1 cellular context compared by ENCODE assay signal in the genomic region with DNA sequence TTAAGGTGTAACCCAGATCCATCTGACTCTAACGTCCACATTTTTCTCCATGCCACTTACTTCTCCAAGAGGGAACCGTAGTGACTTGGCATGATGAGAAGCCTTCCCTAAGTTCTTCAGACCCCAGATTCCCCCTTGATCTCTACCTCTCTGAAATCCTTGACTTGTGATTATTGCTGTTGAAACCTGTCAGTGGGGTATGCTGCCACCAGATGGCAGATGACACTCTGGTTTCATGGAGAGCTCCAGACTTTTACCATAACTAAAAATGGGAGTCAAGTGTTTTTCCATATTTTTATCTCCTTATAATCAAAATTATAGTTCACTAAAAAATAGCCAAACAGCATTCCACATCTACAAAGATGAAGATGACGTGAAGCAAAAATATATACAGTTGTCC.
TF ChIP-seq lines count a peak whose summit lies in the region.

No MANE protein-coding gene starts in this region.

TF ChIP-seq in HCT116, 20 proteins besides CTCF, POLR2A, EP300 and RAD21 (continued from another document):
- TF ChIP-seq, protein P1, sequence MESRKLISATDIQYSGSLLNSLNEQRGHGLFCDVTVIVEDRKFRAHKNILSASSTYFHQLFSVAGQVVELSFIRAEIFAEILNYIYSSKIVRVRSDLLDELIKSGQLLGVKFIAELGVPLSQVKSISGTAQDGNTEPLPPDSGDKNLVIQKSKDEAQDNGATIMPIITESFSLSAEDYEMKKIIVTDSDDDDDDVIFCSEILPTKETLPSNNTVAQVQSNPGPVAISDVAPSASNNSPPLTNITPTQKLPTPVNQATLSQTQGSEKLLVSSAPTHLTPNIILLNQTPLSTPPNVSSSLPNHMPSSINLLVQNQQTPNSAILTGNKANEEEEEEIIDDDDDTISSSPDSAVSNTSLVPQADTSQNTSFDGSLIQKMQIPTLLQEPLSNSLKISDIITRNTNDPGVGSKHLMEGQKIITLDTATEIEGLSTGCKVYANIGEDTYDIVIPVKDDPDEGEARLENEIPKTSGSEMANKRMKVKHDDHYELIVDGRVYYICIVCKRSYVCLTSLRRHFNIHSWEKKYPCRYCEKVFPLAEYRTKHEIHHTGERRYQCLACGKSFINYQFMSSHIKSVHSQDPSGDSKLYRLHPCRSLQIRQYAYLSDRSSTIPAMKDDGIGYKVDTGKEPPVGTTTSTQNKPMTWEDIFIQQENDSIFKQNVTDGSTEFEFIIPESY (IDR thresholded peaks at IDR 0.05; ENCODE audit: extremely low read depth, insufficient replicate concordance, low read length): no peak
- TF ChIP-seq SP1 (IDR thresholded peaks at IDR 0.05; ENCODE audit: low read depth): no peak
- TF ChIP-seq, protein P2, sequence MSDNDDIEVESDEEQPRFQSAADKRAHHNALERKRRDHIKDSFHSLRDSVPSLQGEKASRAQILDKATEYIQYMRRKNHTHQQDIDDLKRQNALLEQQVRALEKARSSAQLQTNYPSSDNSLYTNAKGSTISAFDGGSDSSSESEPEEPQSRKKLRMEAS (IDR thresholded peaks at IDR 0.05): no peak
